1 cellular context compared by ENCODE assay signal in genomic region chr3:157493627-157494550, GRCh38.
TF ChIP-seq lines count a peak whose summit lies in the region.

No MANE protein-coding gene starts in this region.

TF ChIP-seq in SK-N-SH, 30 proteins besides CTCF, POLR2A, EP300 and RAD21 (continued from another document):
- TF ChIP-seq GATA2 (CRISPR knock-in tag; IDR thresholded peaks at IDR 0.05) (no peak), NFIC (IDR thresholded peaks at IDR 0.05; ENCODE audit: borderline replicate concordance) (0 out of 2 replicates have a peak, but pooled peaks have one; percentile 24), TCF12 (IDR thresholded peaks at IDR 0.05) (no peak), SMC3 (IDR thresholded peaks at IDR 0.05; ENCODE audit: low read depth, low read length) (peak; percentile 70), MAX (IDR thresholded peaks at IDR 0.05; ENCODE audit: low read depth) (no peak), SIN3A (IDR thresholded peaks at IDR 0.05; ENCODE audit: borderline replicate concordance, low read depth, low read length) (no peak), USF2 (IDR thresholded peaks at IDR 0.05; ENCODE audit: borderline replicate concordance, low read depth, low read length) (no peak)
